9 cellular contexts compared by ENCODE assay signal in the genomic region with DNA sequence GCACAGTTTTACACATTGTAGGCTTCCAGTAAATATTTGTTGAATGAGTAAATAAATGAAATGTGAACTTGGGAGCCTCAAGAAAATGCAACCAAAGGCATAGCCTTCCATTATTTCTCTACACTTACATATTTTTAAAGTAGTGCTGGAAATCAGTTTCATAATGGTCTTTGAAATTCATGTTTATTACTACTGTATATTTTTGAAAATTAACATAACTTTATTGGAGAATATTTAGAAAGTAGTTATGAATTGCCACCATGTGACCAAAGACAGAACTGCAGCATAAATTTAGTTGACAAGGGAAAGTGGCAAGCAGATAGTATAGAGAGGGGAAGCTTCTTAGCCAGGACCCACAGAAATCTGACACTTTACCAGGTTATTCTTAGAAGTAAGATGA. TPM values are rescaled to one million over a fixed set of nuclear protein-coding genes. Genes with fewer than 3 reads are reported as not detected.
DNase-seq lines count a peak whose midpoint lies in the region; ATAC-seq and TF ChIP-seq lines count a peak whose summit lies in the region.
"Had no signal": no experiment of that assay in that cellular context is flagged by ENCODE, and none has a peak within 500 bp of the region (broad histone marks: within the 10 kb centered on the region; RNA-seq: fewer than 3 reads in every experiment).

No MANE protein-coding gene starts in this region.

- BruUV-seq in PC-3 (replicated peaks; lab: Mats Ljungman, UMichigan), result no TSS peak

- H3K9ac ChIP-seq in PC-3 (ENCODE audit: low read length), result no peak overlapping the region

- CTCF ChIA-PET in PC-3 (lab: Charles Lee), result interaction anchor here (0.6 to 1.0 kb wide), 2 partner anchors 37 to 1970 kb away, joined by 3 to 10 read pairs; no protein-coding TSS in a partner anchor

- intact Hi-C loops in PC-3 (cut with micrococcal nuclease), result loop anchor here (1.0 kb wide), 1 partner anchor 37 kb away; no protein-coding TSS in a partner anchor

- POLR2A ChIA-PET in PC-3 (lab: Charles Lee; ENCODE audit: unreplicated experiment), result interaction anchor here (0.7 kb wide), 1 partner anchor 265 kb away, joined by 3 read pairs; no protein-coding TSS in a partner anchor

- no peaks in the 10 kb centered on the region for H3K9me2 ChIP-seq in PC-3 (replicated peaks; ENCODE audit: low read length)

- 0 out of 2 replicates have a peak, but pooled peaks cover 3% of the 10 kb centered on the region for H3K36me3 ChIP-seq in PC-3 (ENCODE audit: low read depth, low read length)

- no peak overlapping the region for H3K4me3 ChIP-seq in PC-3 (ENCODE audit: low read length)

- no peaks in the 10 kb centered on the region for H4K20me1 ChIP-seq in PC-3 (ENCODE audit: low read length)

- TF ChIP-seq CTCF in PC-3 (conservative IDR thresholded peaks at IDR 0.05; ENCODE audit: low read depth, low read length) (peak; percentile 61), foreskin keratinocyte (conservative IDR thresholded peaks at IDR 0.05) (peak; percentile 62), omental fat pad (IDR thresholded peaks at IDR 0.05) (no peak)

- H3K79me2 ChIP-seq in PC-3 (ENCODE audit: low read length), result no peaks in the 10 kb centered on the region

- H2AFZ ChIP-seq in PC-3 (ENCODE audit: low read length), result no peak overlapping the region

- peaks cover 12% of the 10 kb centered on the region; the same call in 1 of the 2 replicates for H3K27me3 ChIP-seq in PC-3 (ENCODE audit: low read length)
- H3K27me3 ChIP-seq in foreskin keratinocyte, result no peaks in the 10 kb centered on the region

- no peaks in the 10 kb centered on the region for H3F3A ChIP-seq in PC-3 (ENCODE audit: low read length, unreplicated experiment)

- H3K27ac ChIP-seq in PC-3 (ENCODE audit: low read length) (no peak overlapping the region), foreskin keratinocyte (no peak overlapping the region)
- H3K27ac ChIP-seq: HL-60 had no signal

- peak; percentile 1 for DNase-seq in AML-193 (lab: John Stamatoyannopoulos, UW)
- peak; percentile 54 for DNase-seq in PC-3
- peak in 1 of 2 donors; percentile 3 for DNase-seq in foreskin keratinocyte
- DNase-seq in omental fat pad (ENCODE audit: low spot score), result no peak
- no peak for DNase-seq in HuH-7.5 (ENCODE audit: low spot score)
- DNase-seq in NCI-H345 (lab: John Stamatoyannopoulos, UW), result no peak

- H3K4me2 ChIP-seq in PC-3 (ENCODE audit: low read length), result no peak overlapping the region

- H3K9me3 ChIP-seq in PC-3 (ENCODE audit: low read length), result no peaks in the 10 kb centered on the region

- ATAC-seq in GM18519 (IDR thresholded peaks at IDR 0.05; ENCODE audit: low FRiP score, unreplicated experiment) (peak; percentile 64), PC-3 (peak; percentile 35; the same call in 1 of the 2 replicates), foreskin keratinocyte (peak; percentile 34), omental fat pad (ENCODE audit: low FRiP score) (no peak), HG02884 (IDR thresholded peaks at IDR 0.05; ENCODE audit: unreplicated experiment) (no peak)

- H3K4me1 ChIP-seq in PC-3 (ENCODE audit: insufficient read depth, low read length) (peaks cover under 1% of the 10 kb centered on the region; the same call in 1 of the 2 replicates), foreskin keratinocyte (no peaks in the 10 kb centered on the region)

RNA-seq across cellular contexts. Expression of a gene that starts 6.4 kb away (rescaled TPM):
- 41.2 and 42.5 TPM in 2 replicates for total RNA-seq in PC-3 (2014; rRNA removed)
- total RNA-seq in foreskin keratinocyte, result 96.0 and 110 TPM in 2 replicates
- 97.1 and 99.6 TPM in 2 replicates for polyA plus RNA-seq in foreskin keratinocyte
- 10 to 100 TPM; 28.9 to 60.2 (median 49.7) TPM for total RNA-seq in omental fat pad

RNA-seq across cellular contexts. Expression of a gene that starts 28.0 kb away (rescaled TPM):
- total RNA-seq in PC-3 (2014; rRNA removed) (not detected in 2 replicates), foreskin keratinocyte (not detected in 2 replicates), omental fat pad (1 to 10 TPM in 1 of 4 donors, not detected in 3; 2.9 TPM)
- not detected in 2 replicates for polyA plus RNA-seq in foreskin keratinocyte

RNA-seq across cellular contexts. Expression of a gene that starts 33.6 kb away (rescaled TPM):
- total RNA-seq in PC-3 (2014; rRNA removed), result 10.9 and 11.5 TPM in 2 replicates
- 32.1 and 48.2 TPM in 2 replicates for total RNA-seq in foreskin keratinocyte
- 38.9 and 54.9 TPM in 2 replicates for polyA plus RNA-seq in foreskin keratinocyte
- total RNA-seq in omental fat pad, result 10 to 100 TPM; 20.5 to 33.6 (median 29.4) TPM

Comparison
In these comparisons a context has a peak if more than half of its experiments do, and no peak if none do; other contexts are left out.
1. DNase-seq: peak in AML-193 (2 of 2) and PC-3 (single experiment); none in omental fat pad (single experiment), HuH-7.5 (single experiment) and NCI-H345 (single experiment).
2. ATAC-seq: peak in GM18519 (single experiment), PC-3 (single experiment) and foreskin keratinocyte (single experiment); none in omental fat pad (single experiment) and HG02884 (single experiment).
3. CTCF ChIP-seq: peak in PC-3 (single experiment) and foreskin keratinocyte (single experiment); none in omental fat pad (0 of 3).